ENCODE assay signal across 17 cellular contexts in genomic region chr9:97768731-97769130, GRCh38.
DNase-seq lines count a peak whose midpoint lies in the region; ATAC-seq, FAIRE-seq and TF ChIP-seq lines count a peak whose summit lies in the region.
"Had no signal": no experiment of that assay in that cellular context is flagged by ENCODE, and none has a peak within 500 bp of the region (broad histone marks: within the 10 kb centered on the region; RNA-seq: fewer than 3 reads in every experiment).

No MANE protein-coding gene starts in this region.

- ATAC-seq in GM18858 (IDR thresholded peaks at IDR 0.05; ENCODE audit: unreplicated experiment) (no peak), GM18520 (IDR thresholded peaks at IDR 0.05; ENCODE audit: unreplicated experiment) (no peak), omental fat pad (ENCODE audit: low FRiP score) (no peak)
- ATAC-seq: activated T-helper 17 cell treated with anti-CD3 and anti-CD28 coated beads, Interleukin-2, amount 50 U/mL, for 72 hours; effector memory CD8-positive, alpha-beta T cell; right cardiac atrium had no signal

- H3K36me3 Mint-ChIP-seq in nephron progenitor cell (ENCODE audit: low read depth), result no peaks in the 10 kb centered on the region
- H3K36me3 Mint-ChIP-seq: activated naive CD8-positive, alpha-beta T cell treated with anti-CD3 and anti-CD28 coated beads, Interleukin-2, amount 10 ng/mL, durations not matched to agents 7 days and 5 days had no signal

- DNase-seq in AG08396 (ENCODE audit: low spot score) (peak; percentile 18), H54 (ENCODE audit: insufficient read length, low spot score) (no peak), amniotic stem cell (lab: John Stamatoyannopoulos, UW) (peak; percentile 6), fibroblast of the conjunctiva (ENCODE audit: low read depth) (peak; percentile 31), omental fat pad (ENCODE audit: low spot score) (no peak), nephron progenitor cell (no peak)
- DNase-seq: activated naive CD8-positive, alpha-beta T cell treated with anti-CD3 and anti-CD28 coated beads, Interleukin-2, amount 10 ng/mL, durations not matched to agents 7 days and 5 days; effector memory CD8-positive, alpha-beta T cell; NCI-H1436; right cardiac atrium; stimulated activated naive CD4-positive, alpha-beta T cell treated with Interleukin-2 at 50 U/mL for 16 hours; transverse colon had no signal

- H3K27ac Mint-ChIP-seq in nephron progenitor cell, result no peak overlapping the region
- H3K27ac Mint-ChIP-seq: activated naive CD8-positive, alpha-beta T cell treated with anti-CD3 and anti-CD28 coated beads, Interleukin-2, amount 10 ng/mL, durations not matched to agents 7 days and 5 days; activated T-helper 17 cell treated with anti-CD3 and anti-CD28 coated beads, Interleukin-2, amount 50 U/mL, for 72 hours; effector memory CD8-positive, alpha-beta T cell had no signal

- H3K4me3 Mint-ChIP-seq in nephron progenitor cell, result no peak overlapping the region
- H3K4me3 Mint-ChIP-seq: activated naive CD8-positive, alpha-beta T cell treated with anti-CD3 and anti-CD28 coated beads, Interleukin-2, amount 10 ng/mL, durations not matched to agents 7 days and 5 days; activated T-helper 17 cell treated with anti-CD3 and anti-CD28 coated beads, Interleukin-2, amount 50 U/mL, for 72 hours; central memory CD8-positive, alpha-beta T cell; effector memory CD8-positive, alpha-beta T cell had no signal

- TF ChIP-seq POLR2A in H54 (IDR thresholded peaks at IDR 0.05; ENCODE audit: low read depth, low read length), result no peak

- TF ChIP-seq CTCF in omental fat pad (IDR thresholded peaks at IDR 0.05), result no peak
- TF ChIP-seq CTCF in nephron progenitor cell (IDR thresholded peaks at IDR 0.05), result no peak

- peak; percentile 38 for FAIRE-seq in H54 (lab: Jason Lieb, UNC)
- FAIRE-seq: frontal cortex had no signal

- no peaks in the 10 kb centered on the region for H3K9me3 Mint-ChIP-seq in nephron progenitor cell
- H3K9me3 Mint-ChIP-seq: activated naive CD8-positive, alpha-beta T cell treated with anti-CD3 and anti-CD28 coated beads, Interleukin-2, amount 10 ng/mL, durations not matched to agents 7 days and 5 days; activated T-helper 17 cell treated with anti-CD3 and anti-CD28 coated beads, Interleukin-2, amount 50 U/mL, for 72 hours; central memory CD8-positive, alpha-beta T cell; effector memory CD8-positive, alpha-beta T cell had no signal

- no peaks in the 10 kb centered on the region for H3K4me1 Mint-ChIP-seq in nephron progenitor cell
- H3K4me1 Mint-ChIP-seq: activated naive CD8-positive, alpha-beta T cell treated with anti-CD3 and anti-CD28 coated beads, Interleukin-2, amount 10 ng/mL, durations not matched to agents 7 days and 5 days; activated T-helper 17 cell treated with anti-CD3 and anti-CD28 coated beads, Interleukin-2, amount 50 U/mL, for 72 hours; central memory CD8-positive, alpha-beta T cell had no signal

- peaks cover 35% of the 10 kb centered on the region for H3K27me3 Mint-ChIP-seq in nephron progenitor cell (ENCODE audit: low read depth, poor library complexity)

Comparison
In these comparisons a context has a peak if more than half of its experiments do, and no peak if none do; other contexts are left out.
1. DNase-seq: peak in AG08396 (single experiment), amniotic stem cell (single experiment) and fibroblast of the conjunctiva (single experiment); none in H54 (single experiment), omental fat pad (single experiment) and nephron progenitor cell (single experiment).